34 cellular contexts compared by ENCODE assay signal in the genomic region with DNA sequence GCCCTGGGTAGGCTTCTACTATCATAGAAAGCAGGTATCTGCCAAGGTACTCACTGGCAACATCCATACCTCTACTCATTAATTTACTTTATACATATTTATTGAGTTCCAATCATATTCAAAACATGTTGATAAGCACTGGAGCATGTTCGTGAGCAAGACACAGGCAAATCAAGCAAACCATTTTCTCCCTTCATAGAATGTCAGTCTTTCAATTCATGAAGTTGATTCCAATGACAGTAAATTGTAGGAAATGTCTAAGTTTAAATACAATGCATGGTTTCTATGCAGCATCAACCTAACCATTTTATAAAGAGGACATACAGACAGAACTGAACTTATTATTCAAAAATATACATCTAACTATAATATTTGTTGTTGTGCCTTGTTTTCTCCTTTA.
"Had no signal": no experiment of that assay in that cellular context is flagged by ENCODE, and none has a peak within 500 bp of the region (broad histone marks: within the 10 kb centered on the region; RNA-seq: fewer than 3 reads in every experiment).

No MANE protein-coding gene starts in this region.

- DNase-seq: Karpas-422, Kasumi-1, MG63, MM.1S, MV-4-11, NCI-H1048, NCI-H1092, NCI-H1092 treated with DMSO at 0.1 percent for 48 hours, NCI-H1105, NCI-H1105 treated with DMSO at 0.1 percent for 48 hours, NCI-H1417, NCI-H1417 treated with DMSO at 0.1 percent for 48 hours, NCI-H1436, NCI-H1436 treated with DMSO at 0.1 percent for 48 hours, NCI-H146, NCI-H1694, NCI-H1694 treated with DMSO at 0.1 percent for 48 hours, NCI-H187, NCI-H187 treated with DMSO at 0.1 percent for 48 hours, NCI-H1930, NCI-H2029, NCI-H2029 treated with DMSO at 0.1 percent for 48 hours, NCI-H2081, NCI-H2081 treated with DMSO at 0.1 percent for 48 hours, NCI-H2107, NCI-H2171, NCI-H2171 treated with DMSO at 0.1 percent for 48 hours, NCI-H2227 treated with DMSO at 0.1 percent for 48 hours, NCI-H226, NCI-H345, NCI-H446, NCI-H446 treated with DMSO at 0.1 percent for 48 hours, NCI-H510A had no signal

- H3K4me3 ChIP-seq: MG63 had no signal

- H3K36me3 ChIP-seq: MG63 had no signal

- H3K9me3 ChIP-seq: MG63 had no signal

- H3K4me2 ChIP-seq: KMS-11 had no signal

- H3K9ac ChIP-seq: KMS-11 had no signal

- H3K27me3 ChIP-seq: MG63 had no signal

- H3K27ac ChIP-seq: KMS-11 had no signal
